1 cellular context compared by ENCODE assay signal in genomic region chr7:21945374-21946227, GRCh38.
TF ChIP-seq lines count a peak whose summit lies in the region.

A gene with protein sequence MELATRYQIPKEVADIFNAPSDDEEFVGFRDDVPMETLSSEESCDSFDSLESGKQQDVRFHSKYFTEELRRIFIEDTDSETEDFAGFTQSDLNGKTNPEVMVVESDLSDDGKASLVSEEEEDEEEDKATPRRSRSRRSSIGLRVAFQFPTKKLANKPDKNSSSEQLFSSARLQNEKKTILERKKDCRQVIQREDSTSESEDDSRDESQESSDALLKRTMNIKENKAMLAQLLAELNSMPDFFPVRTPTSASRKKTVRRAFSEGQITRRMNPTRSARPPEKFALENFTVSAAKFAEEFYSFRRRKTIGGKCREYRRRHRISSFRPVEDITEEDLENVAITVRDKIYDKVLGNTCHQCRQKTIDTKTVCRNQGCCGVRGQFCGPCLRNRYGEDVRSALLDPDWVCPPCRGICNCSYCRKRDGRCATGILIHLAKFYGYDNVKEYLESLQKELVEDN (minus strand): TSS chr7:21945899. CDS start chr7:21945804, 95 bp downstream.

TF ChIP-seq in HEK293, 187 proteins besides CTCF, POLR2A, EP300 and RAD21 (continued from another document and continues in another):
- no peak for TF ChIP-seq ZNF292 (tag by site-specific recombination; IDR thresholded peaks at IDR 0.05; ENCODE audit: borderline replicate concordance, low read depth)
- TF ChIP-seq GFI1B (tag by site-specific recombination; IDR thresholded peaks at IDR 0.05), result no peak
- peak; percentile 49; the same call in 1 of the 2 replicates for TF ChIP-seq YY1 (tag by site-specific recombination; IDR thresholded peaks at IDR 0.05)
- no peak for TF ChIP-seq ZNF510 (tag by site-specific recombination; IDR thresholded peaks at IDR 0.05; ENCODE audit: insufficient replicate concordance)
- TF ChIP-seq ZNF311 (tag by site-specific recombination; IDR thresholded peaks at IDR 0.05; ENCODE audit: borderline replicate concordance), result no peak
- TF ChIP-seq YY2 (tag by site-specific recombination; IDR thresholded peaks at IDR 0.05), result peak; percentile 48; the same call in 1 of the 2 replicates
- TF ChIP-seq PRDM2 (tag by site-specific recombination; IDR thresholded peaks at IDR 0.05; ENCODE audit: borderline replicate concordance), result no peak
- no peak for TF ChIP-seq ZNF169 (tag by site-specific recombination; IDR thresholded peaks at IDR 0.05)
- no peak for TF ChIP-seq ZNF211 (tag by site-specific recombination; IDR thresholded peaks at IDR 0.05; ENCODE audit: low read depth)
- peak; percentile 64 for TF ChIP-seq ZNF341 (tag by site-specific recombination; IDR thresholded peaks at IDR 0.05; ENCODE audit: low read depth)
- TF ChIP-seq ZNF585B (tag by site-specific recombination; IDR thresholded peaks at IDR 0.05), result no peak; the same call in 1 of the 2 replicates
- TF ChIP-seq ZNF639 (tag by site-specific recombination; IDR thresholded peaks at IDR 0.05), result 0 out of 2 replicates have a peak, but pooled peaks have one; percentile 64
- peak; percentile 98 for TF ChIP-seq ZBTB8A (tag by site-specific recombination; IDR thresholded peaks at IDR 0.05)
- no peak for TF ChIP-seq ZNF391 (tag by site-specific recombination; IDR thresholded peaks at IDR 0.05; ENCODE audit: borderline replicate concordance, low read depth)
- 0 out of 2 replicates have a peak, but pooled peaks have one; percentile 10 for TF ChIP-seq ZNF623 (tag by site-specific recombination; IDR thresholded peaks at IDR 0.05)
- TF ChIP-seq ZFHX2 (tag by site-specific recombination; conservative IDR thresholded peaks at IDR 0.05), result peak; percentile 65
- no peak for TF ChIP-seq PRDM6 (tag by site-specific recombination; IDR thresholded peaks at IDR 0.05)
- no peak for TF ChIP-seq ZNF175 (tag by site-specific recombination; IDR thresholded peaks at IDR 0.05)
- no peak for TF ChIP-seq ZNF132 (tag by site-specific recombination; IDR thresholded peaks at IDR 0.05; ENCODE audit: borderline replicate concordance)
- TF ChIP-seq ZNF433 (tag by site-specific recombination; IDR thresholded peaks at IDR 0.05; ENCODE audit: low read depth), result no peak
- TF ChIP-seq ZNF394 (tag by site-specific recombination; IDR thresholded peaks at IDR 0.05; ENCODE audit: borderline replicate concordance), result peak; percentile 48; the same call in 1 of the 2 replicates
- no peak for TF ChIP-seq ZNF214 (tag by site-specific recombination; IDR thresholded peaks at IDR 0.05; ENCODE audit: borderline replicate concordance)
- TF ChIP-seq ZNF76 (tag by site-specific recombination; IDR thresholded peaks at IDR 0.05; ENCODE audit: borderline replicate concordance, low read depth), result peak; percentile 62; the same call in 1 of the 2 replicates
- TF ChIP-seq ZNF223 (tag by site-specific recombination; IDR thresholded peaks at IDR 0.05), result no peak
- peak; percentile 89 for TF ChIP-seq SP7 (tag by site-specific recombination; IDR thresholded peaks at IDR 0.05)
- TF ChIP-seq ZNF701 (tag by site-specific recombination; IDR thresholded peaks at IDR 0.05), result no peak
- peak; percentile 89 for TF ChIP-seq ZIC2 (tag by site-specific recombination; IDR thresholded peaks at IDR 0.05)
- TF ChIP-seq ZNF654 (tag by site-specific recombination; IDR thresholded peaks at IDR 0.05; ENCODE audit: low read depth), result no peak
- TF ChIP-seq ZFP41 (tag by site-specific recombination; IDR thresholded peaks at IDR 0.05; ENCODE audit: borderline replicate concordance), result no peak
- no peak for TF ChIP-seq TRIM28 (IDR thresholded peaks at IDR 0.05; ENCODE audit: borderline replicate concordance, low read length)
- TF ChIP-seq, protein P1, sequence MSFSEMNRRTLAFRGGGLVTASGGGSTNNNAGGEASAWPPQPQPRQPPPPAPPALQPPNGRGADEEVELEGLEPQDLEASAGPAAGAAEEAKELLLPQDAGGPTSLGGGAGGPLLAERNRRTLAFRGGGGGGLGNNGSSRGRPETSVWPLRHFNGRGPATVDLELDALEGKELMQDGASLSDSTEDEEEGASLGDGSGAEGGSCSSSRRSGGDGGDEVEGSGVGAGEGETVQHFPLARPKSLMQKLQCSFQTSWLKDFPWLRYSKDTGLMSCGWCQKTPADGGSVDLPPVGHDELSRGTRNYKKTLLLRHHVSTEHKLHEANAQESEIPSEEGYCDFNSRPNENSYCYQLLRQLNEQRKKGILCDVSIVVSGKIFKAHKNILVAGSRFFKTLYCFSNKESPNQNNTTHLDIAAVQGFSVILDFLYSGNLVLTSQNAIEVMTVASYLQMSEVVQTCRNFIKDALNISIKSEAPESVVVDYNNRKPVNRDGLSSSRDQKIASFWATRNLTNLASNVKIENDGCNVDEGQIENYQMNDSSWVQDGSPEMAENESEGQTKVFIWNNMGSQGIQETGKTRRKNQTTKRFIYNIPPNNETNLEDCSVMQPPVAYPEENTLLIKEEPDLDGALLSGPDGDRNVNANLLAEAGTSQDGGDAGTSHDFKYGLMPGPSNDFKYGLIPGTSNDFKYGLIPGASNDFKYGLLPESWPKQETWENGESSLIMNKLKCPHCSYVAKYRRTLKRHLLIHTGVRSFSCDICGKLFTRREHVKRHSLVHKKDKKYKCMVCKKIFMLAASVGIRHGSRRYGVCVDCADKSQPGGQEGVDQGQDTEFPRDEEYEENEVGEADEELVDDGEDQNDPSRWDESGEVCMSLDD (tag by site-specific recombination; IDR thresholded peaks at IDR 0.05), result peak; percentile 64; the same call in 1 of the 2 replicates
- no peak; the same call in 1 of the 2 replicates for TF ChIP-seq BCL11B (tag by site-specific recombination; IDR thresholded peaks at IDR 0.05; ENCODE audit: low read depth)
- no peak for TF ChIP-seq ZNF664 (tag by site-specific recombination; IDR thresholded peaks at IDR 0.05)
- no peak for TF ChIP-seq ZNF266 (tag by site-specific recombination; IDR thresholded peaks at IDR 0.05; ENCODE audit: low read depth)
- peak; percentile 92 for TF ChIP-seq KLF17 (tag by site-specific recombination; IDR thresholded peaks at IDR 0.05)
- TF ChIP-seq BCL11A (tag by site-specific recombination; IDR thresholded peaks at IDR 0.05; ENCODE audit: low read depth), result no peak
- TF ChIP-seq ZNF529 (tag by site-specific recombination; IDR thresholded peaks at IDR 0.05; ENCODE audit: insufficient replicate concordance), result no peak
- TF ChIP-seq, protein P2, sequence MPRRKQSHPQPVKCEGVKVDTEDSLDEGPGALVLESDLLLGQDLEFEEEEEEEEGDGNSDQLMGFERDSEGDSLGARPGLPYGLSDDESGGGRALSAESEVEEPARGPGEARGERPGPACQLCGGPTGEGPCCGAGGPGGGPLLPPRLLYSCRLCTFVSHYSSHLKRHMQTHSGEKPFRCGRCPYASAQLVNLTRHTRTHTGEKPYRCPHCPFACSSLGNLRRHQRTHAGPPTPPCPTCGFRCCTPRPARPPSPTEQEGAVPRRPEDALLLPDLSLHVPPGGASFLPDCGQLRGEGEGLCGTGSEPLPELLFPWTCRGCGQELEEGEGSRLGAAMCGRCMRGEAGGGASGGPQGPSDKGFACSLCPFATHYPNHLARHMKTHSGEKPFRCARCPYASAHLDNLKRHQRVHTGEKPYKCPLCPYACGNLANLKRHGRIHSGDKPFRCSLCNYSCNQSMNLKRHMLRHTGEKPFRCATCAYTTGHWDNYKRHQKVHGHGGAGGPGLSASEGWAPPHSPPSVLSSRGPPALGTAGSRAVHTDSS (tag by site-specific recombination; IDR thresholded peaks at IDR 0.05), result no peak
- peak; percentile 97 for TF ChIP-seq ZBTB26 (tag by site-specific recombination; optimal IDR thresholded peaks at IDR 0.05)
- 0 out of 2 replicates have a peak, but pooled peaks have one; percentile 53 for TF ChIP-seq KLF7 (tag by site-specific recombination; IDR thresholded peaks at IDR 0.05; ENCODE audit: borderline replicate concordance)
- TF ChIP-seq KLF9 (tag by site-specific recombination; IDR thresholded peaks at IDR 0.05; ENCODE audit: low read depth), result peak; percentile 91
- TF ChIP-seq, protein P3, sequence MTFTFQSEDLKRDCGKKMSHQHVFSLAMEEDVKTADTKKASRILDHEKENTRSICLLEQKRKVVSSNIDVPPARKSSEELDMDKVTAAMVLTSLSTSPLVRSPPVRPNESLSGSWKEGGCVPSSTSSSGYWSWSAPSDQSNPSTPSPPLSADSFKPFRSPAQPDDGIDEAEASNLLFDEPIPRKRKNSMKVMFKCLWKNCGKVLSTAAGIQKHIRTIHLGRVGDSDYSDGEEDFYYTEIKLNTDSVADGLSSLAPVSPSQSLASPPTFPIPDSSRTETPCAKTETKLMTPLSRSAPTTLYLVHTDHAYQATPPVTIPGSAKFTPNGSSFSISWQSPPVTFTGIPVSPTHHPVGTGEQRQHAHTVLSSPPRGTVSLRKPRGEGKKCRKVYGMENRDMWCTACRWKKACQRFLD (tag by site-specific recombination; IDR thresholded peaks at IDR 0.05), result no peak
- no peak for TF ChIP-seq ZSCAN16 (tag by site-specific recombination; IDR thresholded peaks at IDR 0.05)
- TF ChIP-seq ZNF596 (tag by site-specific recombination; IDR thresholded peaks at IDR 0.05), result no peak
- peak; percentile 70 for TF ChIP-seq ZNF2 (tag by site-specific recombination; IDR thresholded peaks at IDR 0.05)
